29 cellular contexts compared by ENCODE assay signal in the genomic region with DNA sequence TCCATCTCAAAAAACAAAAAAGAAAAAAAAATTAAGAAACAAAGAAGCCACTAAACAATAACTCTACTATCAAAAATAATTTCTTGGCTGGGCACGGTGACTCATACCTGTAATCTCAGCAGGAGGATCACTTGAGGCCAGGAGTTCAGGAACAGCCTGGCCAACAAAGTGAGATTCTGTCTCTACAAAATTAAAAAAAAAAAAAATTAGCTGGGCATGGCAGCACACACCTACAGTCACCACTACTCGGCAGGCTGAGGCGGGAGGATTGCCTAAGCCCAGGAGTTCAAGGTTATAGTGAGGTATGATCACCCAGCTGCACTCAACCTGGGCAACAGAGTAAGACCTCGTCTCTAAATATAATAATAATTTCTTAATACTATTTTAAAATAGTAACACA.
DNase-seq lines count a peak whose midpoint lies in the region; ATAC-seq and TF ChIP-seq lines count a peak whose summit lies in the region.
"Had no signal": no experiment of that assay in that cellular context is flagged by ENCODE, and none has a peak within 500 bp of the region (broad histone marks: within the 10 kb centered on the region; RNA-seq: fewer than 3 reads in every experiment).

No MANE protein-coding gene starts in this region.

- BruUV-seq in MCF 10A (replicated peaks; lab: Mats Ljungman, UMichigan): no TSS peak

- H3K27me3 Mint-ChIP-seq in MCF 10A (ENCODE audit: insufficient read depth, unreplicated experiment) (no peaks in the 10 kb centered on the region), endothelial cell (ENCODE audit: unreplicated experiment) (peaks cover 1% of the 10 kb centered on the region)
- peaks cover 4 to 6% of the 10 kb centered on the region in 2 donors for H3K27me3 Mint-ChIP-seq in CD8-positive, alpha-beta memory T cell

- H3K4me3 ChIP-seq in breast epithelium: no peak overlapping the region
- H3K4me3 ChIP-seq in body of pancreas: no peak overlapping the region
- H3K4me3 ChIP-seq in left lung: no peak overlapping the region
- H3K4me3 ChIP-seq in CD8-positive, alpha-beta memory T cell (ENCODE audit: low read length): no peak overlapping the region
- H3K4me3 ChIP-seq: colonic mucosa, GM23338, SJCRH30, transverse colon had no signal

- no peak for TF ChIP-seq CTCF in MCF 10A (IDR thresholded peaks at IDR 0.05; ENCODE audit: unreplicated experiment)
- TF ChIP-seq CTCF in breast epithelium (IDR thresholded peaks at IDR 0.05): no peak
- peak in 3 of 7 experiments; percentile 13 to 23 (median 23) for TF ChIP-seq CTCF in body of pancreas (IDR thresholded peaks at IDR 0.05)
- no peak for TF ChIP-seq CTCF in left lung (IDR thresholded peaks at IDR 0.05)
- no peak for TF ChIP-seq CTCF in endothelial cell (IDR thresholded peaks at IDR 0.05; ENCODE audit: unreplicated experiment)

- intact Hi-C loops in MCF 10A (cut with micrococcal nuclease): no loop called here
- intact Hi-C loops in breast epithelium (cut with DNase I; ENCODE audit: low total_unique reads): no loop called here
- intact Hi-C loops in body of pancreas (cut with DNase I): no loop called here
- intact Hi-C loops in left lung (cut with DNase I): no loop called here

- H3K4me3 Mint-ChIP-seq in MCF 10A (ENCODE audit: unreplicated experiment): no peak overlapping the region
- H3K4me3 Mint-ChIP-seq in CD8-positive, alpha-beta memory T cell: no peak overlapping the region
- no peak overlapping the region for H3K4me3 Mint-ChIP-seq in endothelial cell (ENCODE audit: unreplicated experiment)
- H3K4me3 Mint-ChIP-seq: activated naive CD8-positive, alpha-beta T cell treated with anti-CD3 and anti-CD28 coated beads for 36 hours; activated T-cell treated with anti-CD3 and anti-CD28 coated beads, Interleukin-2, amount 50 U/mL, for 24 hours; CD14-positive monocyte; GM23338; HFFc6; nephron; stimulated activated effector memory CD8-positive, alpha-beta T cell treated with anti-CD3 and anti-CD28 coated beads, Interleukin-12 subunit alpha, Interleukin-12 subunit beta, amount 100 ng/mL, for 72 hours had no signal

- H3K27ac ChIP-seq in breast epithelium: no peak overlapping the region
- no peak overlapping the region for H3K27ac ChIP-seq in body of pancreas
- H3K27ac ChIP-seq in left lung: no peak overlapping the region
- H3K27ac ChIP-seq in CD8-positive, alpha-beta memory T cell (ENCODE audit: low read depth, low read length): no peak overlapping the region
- H3K27ac ChIP-seq: 22Rv1, colonic mucosa, SJCRH30, WERI-Rb-1 had no signal

- 18 to 29% methylated on average over 4 of the region's 4 CpGs for WGBS in body of pancreas, 2 donors

- H3K36me3 Mint-ChIP-seq in MCF 10A (ENCODE audit: insufficient read depth, unreplicated experiment) (peaks cover 5% of the 10 kb centered on the region), endothelial cell (ENCODE audit: low read depth, unreplicated experiment) (no peaks in the 10 kb centered on the region)
- no peaks in the 10 kb centered on the region for H3K36me3 Mint-ChIP-seq in CD8-positive, alpha-beta memory T cell
- H3K36me3 Mint-ChIP-seq: activated naive CD8-positive, alpha-beta T cell treated with anti-CD3 and anti-CD28 coated beads for 36 hours; CD14-positive monocyte; stimulated activated effector memory CD8-positive, alpha-beta T cell treated with anti-CD3 and anti-CD28 coated beads, Interleukin-12 subunit alpha, Interleukin-12 subunit beta, amount 100 ng/mL, for 72 hours had no signal

- TF ChIP-seq POLR2A in breast epithelium (IDR thresholded peaks at IDR 0.05) (no peak), body of pancreas (IDR thresholded peaks at IDR 0.05) (no peak)

- H3K4me1 Mint-ChIP-seq in MCF 10A (ENCODE audit: insufficient read depth, unreplicated experiment) (peaks cover 52% of the 10 kb centered on the region), endothelial cell (ENCODE audit: unreplicated experiment) (peaks cover 14% of the 10 kb centered on the region)
- H3K4me1 Mint-ChIP-seq in CD8-positive, alpha-beta memory T cell: no peaks in the 10 kb centered on the region
- H3K4me1 Mint-ChIP-seq: activated naive CD8-positive, alpha-beta T cell treated with anti-CD3 and anti-CD28 coated beads for 36 hours; CD14-positive monocyte had no signal

- H3K27ac Mint-ChIP-seq in MCF 10A (ENCODE audit: low read depth, unreplicated experiment) (peak overlapping the region; percentile 12), endothelial cell (ENCODE audit: unreplicated experiment) (no peak overlapping the region)
- no peak overlapping the region for H3K27ac Mint-ChIP-seq in CD8-positive, alpha-beta memory T cell
- H3K27ac Mint-ChIP-seq: activated naive CD8-positive, alpha-beta T cell treated with anti-CD3 and anti-CD28 coated beads for 36 hours; activated T-cell treated with anti-CD3 and anti-CD28 coated beads, Interleukin-2, amount 50 U/mL, for 24 hours; CD14-positive monocyte; GM23338; HFFc6; stimulated activated effector memory CD8-positive, alpha-beta T cell treated with anti-CD3 and anti-CD28 coated beads, Interleukin-12 subunit alpha, Interleukin-12 subunit beta, amount 100 ng/mL, for 72 hours had no signal

- POLR2A ChIA-PET in MCF 10A (lab: Yijun Ruan, JAX): interaction anchor here (0.7 to 1.7 kb wide), 6 partner anchors 12 to 68 kb away, joined by 3 to 12 read pairs (median 4); no protein-coding TSS in a partner anchor
- POLR2A ChIA-PET in CD8-positive, alpha-beta memory T cell (lab: Charles Lee): no interaction called here

- ATAC-seq in body of pancreas: peak; percentile 72
- ATAC-seq in left lung: peak; percentile 79
- ATAC-seq: GM23338; Panc1; stimulated activated effector memory CD8-positive, alpha-beta T cell treated with anti-CD3 and anti-CD28 coated beads, Interleukin-12 subunit alpha, Interleukin-12 subunit beta, amount 100 ng/mL, for 72 hours had no signal

- H3K9me3 ChIP-seq in breast epithelium (no peaks in the 10 kb centered on the region), body of pancreas (no peaks in the 10 kb centered on the region), left lung (no peaks in the 10 kb centered on the region)
- H3K9me3 ChIP-seq in CD8-positive, alpha-beta memory T cell (ENCODE audit: low read length): no peaks in the 10 kb centered on the region
- H3K9me3 ChIP-seq: colonic mucosa, SJCRH30, transverse colon had no signal

- H3K27me3 ChIP-seq in breast epithelium (no peaks in the 10 kb centered on the region), body of pancreas (no peaks in the 10 kb centered on the region), left lung (no peaks in the 10 kb centered on the region)
- H3K27me3 ChIP-seq in CD8-positive, alpha-beta memory T cell (ENCODE audit: insufficient read depth, low read length, poor library complexity, severe bottlenecking): no peaks in the 10 kb centered on the region
- H3K27me3 ChIP-seq: colonic mucosa, SJCRH30, transverse colon had no signal

- H3K9me3 Mint-ChIP-seq in MCF 10A (ENCODE audit: unreplicated experiment) (no peaks in the 10 kb centered on the region), endothelial cell (ENCODE audit: unreplicated experiment) (no peaks in the 10 kb centered on the region)
- peaks cover 0 to 2% (median 0%) of the 10 kb centered on the region in 5 donors for H3K9me3 Mint-ChIP-seq in CD8-positive, alpha-beta memory T cell
- H3K9me3 Mint-ChIP-seq: activated naive CD8-positive, alpha-beta T cell treated with anti-CD3 and anti-CD28 coated beads for 36 hours; activated T-cell treated with anti-CD3 and anti-CD28 coated beads, Interleukin-2, amount 50 U/mL, for 24 hours; GM23338; HFFc6; nephron; stimulated activated effector memory CD8-positive, alpha-beta T cell treated with anti-CD3 and anti-CD28 coated beads, Interleukin-12 subunit alpha, Interleukin-12 subunit beta, amount 100 ng/mL, for 72 hours had no signal

- H3K36me3 ChIP-seq in breast epithelium (no peaks in the 10 kb centered on the region), body of pancreas (replicated peaks in 1 of 2; ENCODE audit: insufficient read depth in 1 of 2, low read depth in 2 of 2) (no peaks in the 10 kb centered on the region), left lung (no peaks in the 10 kb centered on the region)
- no peaks in the 10 kb centered on the region for H3K36me3 ChIP-seq in CD8-positive, alpha-beta memory T cell (ENCODE audit: insufficient read depth, low read length)
- H3K36me3 ChIP-seq: colonic mucosa, SJCRH30, transverse colon, WERI-Rb-1 had no signal

- CTCF ChIA-PET in MCF 10A (lab: Yijun Ruan, JAX): interaction anchor here (0.6 to 1.2 kb wide), 2 partner anchors 21 to 32 kb away, joined by 3 to 5 read pairs; no protein-coding TSS in a partner anchor
- CTCF ChIA-PET in CD8-positive, alpha-beta memory T cell (lab: Charles Lee): no interaction called here

- DNase-seq in MCF 10A (ENCODE audit: unreplicated experiment) (peak; percentile 66), breast epithelium (ENCODE audit: low spot score in 2 of 2) (no peak), body of pancreas (peak in 3 of 4 donors; percentile 35 to 49 (median 37)), left lung (no peak), activated gamma-delta T cell (lab: John Stamatoyannopoulos, UW) (no peak), endothelial cell (ENCODE audit: low spot score) (no peak)
- DNase-seq in stimulated activated naive CD4-positive, alpha-beta T cell treated with Interleukin-2 at 50 U/mL for 16 hours (lab: John Stamatoyannopoulos, UW): no peak
- DNase-seq in CD8-positive, alpha-beta memory T cell: no peak
- DNase-seq: activated CD4-positive, alpha-beta T cell treated with anti-CD3 and anti-CD28 coated beads for 48 hours; activated effector memory CD4-positive, alpha-beta T cell treated with anti-CD3 and anti-CD28 coated beads, Interleukin-2, amount 50 U/mL, for 16 hours; activated naive CD8-positive, alpha-beta T cell treated with anti-CD3 and anti-CD28 coated beads for 36 hours; activated T-cell treated with anti-CD3 and anti-CD28 coated beads, Interleukin-2, amount 50 U/mL, for 24 hours; aorta; colonic mucosa; effector memory CD4-positive, alpha-beta T cell; HFFc6; islet precursor cell; KBM-7; NCI-H2081; NCI-H526; SJCRH30; transverse colon; WERI-Rb-1 had no signal

- H3K4me1 ChIP-seq in breast epithelium (no peaks in the 10 kb centered on the region), body of pancreas (peaks cover 35% of the 10 kb centered on the region), left lung (no peaks in the 10 kb centered on the region)
- H3K4me1 ChIP-seq in CD8-positive, alpha-beta memory T cell (ENCODE audit: insufficient read depth, low read length): no peaks in the 10 kb centered on the region
- H3K4me1 ChIP-seq: colonic mucosa had no signal

Comparison
In these comparisons a context has a peak if more than half of its experiments do, and no peak if none do; other contexts are left out.
1. DNase-seq: peak in MCF 10A (single experiment) and body of pancreas (3 of 4); none in breast epithelium (0 of 2), left lung (0 of 2), stimulated activated naive CD4-positive, alpha-beta T cell treated with Interleukin-2 at 50 U/mL for 16 hours (single experiment), activated gamma-delta T cell (single experiment), CD8-positive, alpha-beta memory T cell (0 of 5) and endothelial cell (single experiment).